Comparison of ENCODE assay signal across 26 cellular contexts in the genomic region with DNA sequence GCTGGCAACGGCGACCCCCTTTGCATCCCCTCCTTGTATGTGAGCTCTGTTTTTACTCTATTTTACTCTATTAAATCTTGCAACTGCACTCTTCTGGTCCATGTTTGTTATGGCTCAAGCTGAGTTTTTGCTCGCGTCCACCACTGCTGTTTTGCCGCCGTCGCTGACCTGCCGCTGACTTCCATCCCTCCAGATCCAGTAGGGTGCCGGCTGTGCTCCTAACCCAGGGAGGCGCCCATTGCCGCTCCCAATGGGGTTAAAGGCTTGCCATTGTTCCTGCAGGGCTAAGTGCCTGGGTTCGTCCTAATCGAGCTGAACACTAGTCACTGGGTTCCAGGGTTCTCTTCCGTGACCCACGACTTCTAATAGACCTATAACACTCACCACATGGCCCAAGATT.
"Had no signal": no experiment of that assay in that cellular context is flagged by ENCODE, and none has a peak within 500 bp of the region (broad histone marks: within the 10 kb centered on the region; RNA-seq: fewer than 3 reads in every experiment).

No MANE protein-coding gene starts in this region.

- H3K9me3 ChIP-seq: pancreas, psoas muscle, right lobe of liver, suprapubic skin, testis, tibial artery, transverse colon, upper lobe of left lung, vagina had no signal

- H3K4me3 ChIP-seq: neural progenitor cell, pancreas, psoas muscle, right lobe of liver, skin epidermis, smooth muscle cell, spleen, suprapubic skin, testis, tibial artery, transverse colon, upper lobe of left lung, vagina had no signal

- DNase-seq: natural killer cell; psoas muscle; right lobe of liver; spleen; stimulated activated CD4-positive, alpha-beta T cell treated with anti-CD3 and anti-CD28 coated beads, Interleukin-12 subunit alpha, Interleukin-12 subunit beta, amount 100 ng/mL, for 4 hours; stimulated activated CD4-positive, alpha-beta T cell treated with anti-CD3 and anti-CD28 coated beads, Interleukin-1b, Interleukin-23, amount 100 ng/mL, for 48 hours; stimulated activated CD4-positive, alpha-beta T cell treated with anti-CD3 and anti-CD28 coated beads, Interleukin-4, amount 100 ng/mL, for 1 hour; stimulated activated CD4-positive, alpha-beta T cell treated with anti-CD3 and anti-CD28 coated beads, Interleukin-4, amount 100 ng/mL, for 4 hours; stimulated activated CD8-positive, alpha-beta memory T cell treated with anti-CD3 and anti-CD28 coated beads, Interleukin-4, amount 100 ng/mL, for 48 hours; stimulated activated naive CD4-positive, alpha-beta T cell; stimulated activated naive CD8-positive, alpha-beta T cell treated with anti-CD3 and anti-CD28 coated beads, Interleukin-15, amount 100 ng/mL, for 72 hours; stimulated activated naive CD8-positive, alpha-beta T cell treated with anti-CD3 and anti-CD28 coated beads, Interleukin-15, Interleukin-2, amounts not matched to agents 100 U/mL and 50 U/mL, for 24 hours; substantia nigra; testis; tibial artery; transverse colon had no signal

- H3K4me2 ChIP-seq: neural progenitor cell, smooth muscle cell had no signal

- ATAC-seq: naive thymus-derived CD4-positive, alpha-beta T cell; natural killer cell; pancreas; psoas muscle; right cardiac atrium; right lobe of liver; stimulated activated memory B cell treated with anti-CD40 and anti-IgM and Interleukin-4, amounts not matched to agents 10 μg/mL and 1 μg/mL and 100 μg/mL, for 72 hours; stimulated activated naive CD8-positive, alpha-beta T cell treated with anti-CD3 and anti-CD28 coated beads, Interleukin-15, amount 100 ng/mL, for 72 hours; stimulated activated naive CD8-positive, alpha-beta T cell treated with anti-CD3 and anti-CD28 coated beads, Interleukin-15, Interleukin-2, amounts not matched to agents 100 U/mL and 50 U/mL, for 24 hours had no signal

- H3K27me3 ChIP-seq: neural progenitor cell, pancreas, right lobe of liver, spleen, suprapubic skin, testis, tibial artery, transverse colon, upper lobe of left lung, vagina had no signal

- H3K27ac ChIP-seq: neural progenitor cell, pancreas, psoas muscle, right lobe of liver, skin epidermis, spleen, suprapubic skin, testis, tibial artery, transverse colon, upper lobe of left lung, vagina had no signal

- H3K4me1 ChIP-seq: neural progenitor cell, pancreas, psoas muscle, right lobe of liver, spleen, suprapubic skin, testis, tibial artery, transverse colon, upper lobe of left lung, vagina had no signal

- H3K36me3 ChIP-seq: neural progenitor cell, pancreas, right lobe of liver, spleen, suprapubic skin, tibial artery, transverse colon, upper lobe of left lung, vagina had no signal

- H3K9ac ChIP-seq: neural progenitor cell had no signal

- H2AFZ ChIP-seq: neural progenitor cell had no signal
